Comparison of ENCODE assay signal across 8 cellular contexts in the genomic region with DNA sequence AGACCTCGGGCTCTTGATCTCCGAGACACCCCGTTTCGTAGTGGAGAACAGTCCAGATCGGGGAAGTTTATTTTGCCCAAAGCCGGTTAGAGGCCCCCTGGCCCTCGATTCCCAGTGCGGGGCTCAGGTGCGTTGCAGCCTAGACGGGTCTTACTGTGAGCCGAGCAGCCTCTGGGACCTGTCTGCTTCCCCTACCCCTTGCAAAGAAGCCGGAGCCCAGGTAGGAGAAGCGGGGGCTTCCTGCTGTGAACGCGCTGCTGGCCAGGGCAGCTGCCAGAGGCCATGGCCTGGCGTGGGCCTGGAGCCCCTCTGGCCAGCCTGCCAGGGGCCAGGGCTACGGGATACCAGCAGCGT. TPM values are rescaled to one million over a fixed set of nuclear protein-coding genes. Genes with fewer than 3 reads are reported as not detected.
DNase-seq lines count a peak whose midpoint lies in the region; ATAC-seq and TF ChIP-seq lines count a peak whose summit lies in the region.

No MANE protein-coding gene starts in this region.

- H3K4me3 Mint-ChIP-seq in activated naive CD8-positive, alpha-beta T cell treated with anti-CD3 and anti-CD28 coated beads, Interleukin-2, amount 50 U/mL, for 24 hours, result peak overlapping the region; percentile 82

- 4% methylated on average over 18 of the region's 18 CpGs for WGBS in thymus

- DNase-seq in activated CD8-positive, alpha-beta memory T cell treated with anti-CD3 and anti-CD28 coated beads, Interleukin-2, amount 50 U/mL, for 48 hours, result peak; percentile 60
- no peak for DNase-seq in activated CD8-positive, alpha-beta memory T cell treated with anti-CD3 and anti-CD28 coated beads, Interleukin-2, amount 50 U/mL, for 4 hours
- DNase-seq in activated naive CD8-positive, alpha-beta T cell treated with anti-CD3 and anti-CD28 coated beads, Interleukin-2, amount 50 U/mL, for 24 hours, result peak; percentile 23
- DNase-seq in left lung (no peak), DMS114 treated with DMSO at 0.1 percent for 48 hours (lab: John Stamatoyannopoulos, UW; ENCODE audit: unreplicated experiment) (no peak), NCI-H128 (lab: John Stamatoyannopoulos, UW; ENCODE audit: unreplicated experiment) (no peak), GM03348 (ENCODE audit: low spot score) (no peak)

- peak overlapping the region; percentile 77 to 95 for H3K27ac ChIP-seq in left lung
- no peak overlapping the region for H3K27ac ChIP-seq in thymus (ENCODE audit: low read depth)

- peak; percentile 3 for ATAC-seq in activated naive CD8-positive, alpha-beta T cell treated with anti-CD3 and anti-CD28 coated beads, Interleukin-2, amount 50 U/mL, for 24 hours
- ATAC-seq in left lung, result peak; percentile 5

- H3K4me1 ChIP-seq in left lung, result peaks cover 0 to 82% of the 10 kb centered on the region in 2 donors
- H3K4me1 ChIP-seq in thymus (ENCODE audit: control insufficient read depth, insufficient read depth, low read length), result peaks cover 6% of the 10 kb centered on the region

- peak overlapping the region; percentile 52 for H3K27ac Mint-ChIP-seq in activated naive CD8-positive, alpha-beta T cell treated with anti-CD3 and anti-CD28 coated beads, Interleukin-2, amount 50 U/mL, for 24 hours

- peaks cover 0 to 18% of the 10 kb centered on the region in 2 donors for H3K36me3 ChIP-seq in left lung
- H3K36me3 ChIP-seq in thymus (ENCODE audit: control insufficient read depth, insufficient read depth), result no peaks in the 10 kb centered on the region

- H3K27me3 ChIP-seq in left lung (no peaks in the 10 kb centered on the region), thymus (ENCODE audit: control insufficient read depth, insufficient read depth) (peaks cover 2% of the 10 kb centered on the region)

- peak overlapping the region; percentile 64 to 97 for H3K4me3 ChIP-seq in left lung
- H3K4me3 ChIP-seq in thymus (ENCODE audit: low read length), result peak overlapping the region; percentile 62

- no peaks in the 10 kb centered on the region for H3K9me3 Mint-ChIP-seq in activated naive CD8-positive, alpha-beta T cell treated with anti-CD3 and anti-CD28 coated beads, Interleukin-2, amount 50 U/mL, for 24 hours

- peaks cover 44% of the 10 kb centered on the region for H3K4me1 Mint-ChIP-seq in activated naive CD8-positive, alpha-beta T cell treated with anti-CD3 and anti-CD28 coated beads, Interleukin-2, amount 50 U/mL, for 24 hours

- H3K9me3 ChIP-seq in left lung, result no peaks in the 10 kb centered on the region
- H3K9me3 ChIP-seq in thymus (ENCODE audit: control insufficient read depth), result no peaks in the 10 kb centered on the region

- no peaks in the 10 kb centered on the region for H3K36me3 Mint-ChIP-seq in activated naive CD8-positive, alpha-beta T cell treated with anti-CD3 and anti-CD28 coated beads, Interleukin-2, amount 50 U/mL, for 24 hours (ENCODE audit: low read depth)

- no peak for TF ChIP-seq CTCF in left lung (IDR thresholded peaks at IDR 0.05)

- H3K27me3 Mint-ChIP-seq in activated naive CD8-positive, alpha-beta T cell treated with anti-CD3 and anti-CD28 coated beads, Interleukin-2, amount 50 U/mL, for 24 hours, result no peaks in the 10 kb centered on the region

- intact Hi-C loops in left lung (cut with DNase I), result no loop called here

RNA-seq across cellular contexts. Expression of gene TSPO, which starts 0.6 kb away (rescaled TPM):
- total RNA-seq in left lung, result 100 to 1,000 TPM; 195 to 276 TPM
- 93.2 TPM for polyA plus RNA-seq in thymus

RNA-seq across cellular contexts. Expression of gene MCAT, which starts 8.8 kb away (rescaled TPM):
- total RNA-seq in left lung, result 10 to 100 TPM; 15.0 to 16.6 TPM
- polyA plus RNA-seq in thymus, result 12.3 TPM

RNA-seq across cellular contexts. Expression of gene TTLL12, which starts 35.0 kb away (rescaled TPM):
- total RNA-seq in left lung, result 10 to 100 TPM; 26.4 to 42.1 TPM
- 16.1 TPM for polyA plus RNA-seq in thymus

RNA-seq across cellular contexts. Expression of gene BIK, which starts 41.4 kb away (rescaled TPM):
- total RNA-seq in left lung, result 1 to 10 TPM; 2.0 to 3.1 TPM
- polyA plus RNA-seq in thymus, result 5.5 TPM

Comparison
In these comparisons a context has a peak if more than half of its experiments do, and no peak if none do; other contexts are left out.
1. DNase-seq: peak in activated CD8-positive, alpha-beta memory T cell treated with anti-CD3 and anti-CD28 coated beads, Interleukin-2, amount 50 U/mL, for 48 hours (single experiment) and activated naive CD8-positive, alpha-beta T cell treated with anti-CD3 and anti-CD28 coated beads, Interleukin-2, amount 50 U/mL, for 24 hours (single experiment); none in activated CD8-positive, alpha-beta memory T cell treated with anti-CD3 and anti-CD28 coated beads, Interleukin-2, amount 50 U/mL, for 4 hours (single experiment), left lung (0 of 2), DMS114 treated with DMSO at 0.1 percent for 48 hours (single experiment), NCI-H128 (single experiment) and GM03348 (single experiment).